ENCODE assay signal across 20 cellular contexts in genomic region chr6:100269189-100269588, GRCh38.
A peak's percentile ranks its signal among the peaks of the same experiment; 100 is the strongest.
DNase-seq lines count a peak whose midpoint lies in the region; ATAC-seq, FAIRE-seq and TF ChIP-seq lines count a peak whose summit lies in the region.
"Had no signal": no experiment of that assay in that cellular context is flagged by ENCODE, and none has a peak within 500 bp of the region (broad histone marks: within the 10 kb centered on the region; RNA-seq: fewer than 3 reads in every experiment).

No MANE protein-coding gene starts in this region.

- in situ Hi-C loops in astrocyte of the spinal cord (cut with HindIII; ENCODE audit: low sequenced_read_pairs), result no loop called here

- H3K4me1 ChIP-seq in A549, result peaks cover 15% of the 10 kb centered on the region; the same call in 2 of the 3 replicates

- H3K27ac Mint-ChIP-seq in HFFc6, result peak overlapping the region; percentile 58; the same call in 1 of the 2 replicates
- H3K27ac Mint-ChIP-seq: brain, T-helper 17 cell had no signal

- no peak for TF ChIP-seq RAD21 in A549 (conservative IDR thresholded peaks at IDR 0.05 in 1 of 2, IDR thresholded peaks at IDR 0.05 in 1 of 2)

- peaks cover 4% of the 10 kb centered on the region; the same call in 1 of the 2 replicates for H3K36me3 Mint-ChIP-seq in HFFc6 (ENCODE audit: low read depth)
- H3K36me3 Mint-ChIP-seq: brain had no signal

- POLR2A ChIA-PET in A549 (lab: Yijun Ruan, JAX), result no interaction called here

- H3K27ac ChIP-seq in A549, result peak overlapping the region in 1 of 2 experiments; percentile 5; a peak in 1 of 6 replicates
- H3K27ac ChIP-seq: RWPE1 had no signal

- no peak for FAIRE-seq in A549 (lab: Jason Lieb, UNC)
- no peak for FAIRE-seq in GM19239 (lab: Jason Lieb, UNC)
- FAIRE-seq: A204.1, endometrium had no signal

- TF ChIP-seq EP300 in A549 (IDR thresholded peaks at IDR 0.05), result no peak

- ATAC-seq in A549 (peak in 1 of 2 experiments; percentile 67; a peak in 2 of 6 replicates), HG02759 (IDR thresholded peaks at IDR 0.05; ENCODE audit: unreplicated experiment) (no peak)
- ATAC-seq: activated T-cell treated with anti-CD3 and anti-CD28 coated beads, Interleukin-2, amount 50 U/mL, for 4 hours; T-helper 17 cell had no signal

- H3K4me2 ChIP-seq in A549, result peak overlapping the region; percentile 43

- WGBS in A549 (ENCODE audit: missing lambda C conversion rate), result 24% methylated on average over 2 of the region's 2 CpGs

- TF ChIP-seq POLR2A in A549 (IDR thresholded peaks at IDR 0.05; ENCODE audit: low read length), result no peak

- no peaks in the 10 kb centered on the region for H3K27me3 Mint-ChIP-seq in HFFc6 (ENCODE audit: insufficient read depth)
- H3K27me3 Mint-ChIP-seq: brain had no signal

- no peak for TF ChIP-seq CTCF in A549 (IDR thresholded peaks at IDR 0.05)
- TF ChIP-seq CTCF in HFFc6 (IDR thresholded peaks at IDR 0.05), result no peak
- TF ChIP-seq CTCF in astrocyte of the spinal cord (IDR thresholded peaks at IDR 0.05; ENCODE audit: low read depth, low read length), result no peak

- DNase-seq in A549 (ENCODE audit: low read depth in 1 of 2, low spot score in 1 of 2) (peak in 1 of 2 experiments; percentile 7), HFFc6 (peak; percentile 63), astrocyte of the spinal cord (ENCODE audit: low read depth, low spot score) (peak; percentile 82), glomerular visceral epithelial cell (ENCODE audit: extremely low spot score) (peak; percentile 28), hypothalamus (lab: John Stamatoyannopoulos, UW) (no peak), GM19239 (ENCODE audit: insufficient read length, low spot score) (no peak), NCI-H1694 treated with DMSO at 0.1 percent for 48 hours (lab: John Stamatoyannopoulos, UW) (no peak)
- DNase-seq: activated CD4-positive, alpha-beta T cell treated with anti-CD3 and anti-CD28 coated beads for 4 hours; activated T-cell treated with anti-CD3 and anti-CD28 coated beads, Interleukin-2, amount 50 U/mL, for 4 hours; DMS 273 treated with DMSO at 0.1 percent for 48 hours; Kasumi-1; NCI-H187 treated with DMSO at 0.1 percent for 48 hours; NCI-H774; occipital lobe; T-helper 17 cell had no signal

- peaks cover 66% of the 10 kb centered on the region for H3K4me1 Mint-ChIP-seq in HFFc6 (ENCODE audit: low read depth)
- H3K4me1 Mint-ChIP-seq: T-helper 17 cell had no signal

- no peaks in the 10 kb centered on the region; the same call in 2 of the 3 replicates for H3K9me3 ChIP-seq in A549

- H3K4me3 Mint-ChIP-seq in HFFc6, result peak overlapping the region; percentile 68
- H3K4me3 Mint-ChIP-seq: activated T-cell treated with anti-CD3 and anti-CD28 coated beads, Interleukin-2, amount 50 U/mL, for 4 hours; brain; T-helper 17 cell had no signal

- no peaks in the 10 kb centered on the region for H3K9me3 Mint-ChIP-seq in HFFc6
- H3K9me3 Mint-ChIP-seq: activated T-cell treated with anti-CD3 and anti-CD28 coated beads, Interleukin-2, amount 50 U/mL, for 4 hours had no signal

- CTCF ChIA-PET in A549 (lab: Yijun Ruan, JAX), result no interaction called here

- H3K4me3 ChIP-seq in A549, result no peak overlapping the region
- H3K4me3 ChIP-seq in astrocyte of the spinal cord (ENCODE audit: low read depth, low read length), result no peak overlapping the region

TF ChIP-seq in A549, 52 proteins besides CTCF, POLR2A, EP300 and RAD21:
- no peak for TF ChIP-seq TFCP2L1 (CRISPR knock-in tag; IDR thresholded peaks at IDR 0.05)
- TF ChIP-seq HEYL (CRISPR knock-in tag; IDR thresholded peaks at IDR 0.05), result no peak
- no peak for TF ChIP-seq EHMT2 (IDR thresholded peaks at IDR 0.05; ENCODE audit: low read depth)
- TF ChIP-seq TP53 (CRISPR knock-in tag; IDR thresholded peaks at IDR 0.05), result no peak
- no peak for TF ChIP-seq GATA3 (IDR thresholded peaks at IDR 0.05; ENCODE audit: borderline replicate concordance)
- TF ChIP-seq HOXA7 (CRISPR knock-in tag; IDR thresholded peaks at IDR 0.05), result no peak
- TF ChIP-seq HOXB5 (CRISPR knock-in tag; IDR thresholded peaks at IDR 0.05), result no peak
- TF ChIP-seq MAZ (IDR thresholded peaks at IDR 0.05; ENCODE audit: borderline replicate concordance, low read depth, low read length), result no peak
- TF ChIP-seq JUNB (IDR thresholded peaks at IDR 0.05), result no peak
- TF ChIP-seq, protein P1, sequence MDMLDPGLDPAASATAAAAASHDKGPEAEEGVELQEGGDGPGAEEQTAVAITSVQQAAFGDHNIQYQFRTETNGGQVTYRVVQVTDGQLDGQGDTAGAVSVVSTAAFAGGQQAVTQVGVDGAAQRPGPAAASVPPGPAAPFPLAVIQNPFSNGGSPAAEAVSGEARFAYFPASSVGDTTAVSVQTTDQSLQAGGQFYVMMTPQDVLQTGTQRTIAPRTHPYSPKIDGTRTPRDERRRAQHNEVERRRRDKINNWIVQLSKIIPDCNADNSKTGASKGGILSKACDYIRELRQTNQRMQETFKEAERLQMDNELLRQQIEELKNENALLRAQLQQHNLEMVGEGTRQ (IDR thresholded peaks at IDR 0.05), result no peak
- no peak for TF ChIP-seq MAFK (IDR thresholded peaks at IDR 0.05; ENCODE audit: partially characterized antibody)
- TF ChIP-seq BCL3 (IDR thresholded peaks at IDR 0.05), result no peak
- no peak for TF ChIP-seq FOSL2 (IDR thresholded peaks at IDR 0.05)
- no peak for TF ChIP-seq FOSL2 (CRISPR knock-in tag; IDR thresholded peaks at IDR 0.05)
- no peak for TF ChIP-seq JUN (IDR thresholded peaks at IDR 0.05)
- TF ChIP-seq PHF8 (IDR thresholded peaks at IDR 0.05; ENCODE audit: borderline replicate concordance, low read depth), result no peak
- TF ChIP-seq RFX5 (IDR thresholded peaks at IDR 0.05), result no peak
- TF ChIP-seq NFE2L2 (conservative IDR thresholded peaks at IDR 0.05; ENCODE audit: low read length), result no peak
- TF ChIP-seq, protein P2, sequence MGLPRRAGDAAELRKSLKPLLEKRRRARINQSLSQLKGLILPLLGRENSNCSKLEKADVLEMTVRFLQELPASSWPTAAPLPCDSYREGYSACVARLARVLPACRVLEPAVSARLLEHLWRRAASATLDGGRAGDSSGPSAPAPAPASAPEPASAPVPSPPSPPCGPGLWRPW (IDR thresholded peaks at IDR 0.05), result no peak

Comparison
In these comparisons a context has a peak if more than half of its experiments do, and no peak if none do; other contexts are left out.
1. DNase-seq: peak in HFFc6 (single experiment), astrocyte of the spinal cord (single experiment) and glomerular visceral epithelial cell (single experiment); none in hypothalamus (0 of 51), GM19239 (single experiment) and NCI-H1694 treated with DMSO at 0.1 percent for 48 hours (single experiment).